In the genomic region with DNA sequence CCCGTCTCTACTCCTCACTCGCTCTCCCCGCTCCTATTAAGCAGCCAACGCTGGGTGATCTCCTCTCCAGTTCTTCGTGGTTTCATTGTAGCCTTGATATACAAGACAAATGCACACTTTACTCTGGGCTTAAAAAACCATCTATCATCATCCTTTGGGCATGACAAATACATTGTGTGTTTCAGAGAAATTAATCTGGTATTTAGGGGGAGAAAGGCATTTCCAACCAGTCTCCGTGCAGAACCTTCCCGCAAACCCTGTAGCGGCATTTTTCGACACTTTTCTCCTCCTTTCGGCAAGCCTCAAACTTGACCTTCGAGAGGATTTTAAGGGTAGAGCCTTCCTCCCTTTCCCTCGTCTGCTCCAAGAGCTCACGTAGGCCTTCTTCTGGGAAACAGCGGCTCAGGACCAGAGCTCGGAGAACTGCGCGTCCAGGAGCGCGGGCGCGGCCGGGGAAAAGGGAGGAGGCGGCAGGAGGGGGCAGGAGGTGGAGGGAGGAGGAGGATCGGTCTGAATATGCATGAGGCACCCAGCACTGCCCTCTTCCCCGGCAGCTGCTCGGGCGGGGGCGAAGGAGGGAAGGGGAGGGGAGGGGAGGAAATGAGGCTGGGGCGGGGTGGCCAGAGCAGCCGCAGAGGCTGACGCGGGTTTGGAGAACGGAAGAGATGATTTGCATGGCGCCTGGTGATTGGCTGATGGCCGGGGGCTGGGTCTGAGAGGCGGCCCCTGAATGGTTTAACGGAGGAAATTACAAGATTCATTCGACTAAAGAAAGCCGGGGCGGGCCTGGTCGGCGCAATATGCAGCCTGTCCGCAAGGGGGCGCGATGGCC, we compare ENCODE assay signal across 8 cellular contexts.
DNase-seq lines count a peak whose midpoint lies in the region; TF ChIP-seq lines count a peak whose summit lies in the region.

No MANE protein-coding gene starts in this region.

- no peak overlapping the region for H3K14ac ChIP-seq in H9 (ENCODE audit: insufficient read depth, low read length)

- no peak overlapping the region for H3K4me3 Mint-ChIP-seq in H9
- no peak overlapping the region for H3K4me3 Mint-ChIP-seq in nephron progenitor cell

- peak overlapping the region; percentile 98 for H3K4me2 ChIP-seq in H9 (ENCODE audit: insufficient read depth, insufficient read length, low read length)

- H3K27ac Mint-ChIP-seq in H9 (no peak overlapping the region), nephron progenitor cell (no peak overlapping the region)

- peaks cover 4% of the 10 kb centered on the region; the same call in 1 of the 2 replicates for H3K4me1 ChIP-seq in H9 (ENCODE audit: insufficient read depth, low read length)

- H4K5ac ChIP-seq in H9 (ENCODE audit: insufficient read length, low read depth, low read length): no peak overlapping the region

- H4K8ac ChIP-seq in H9 (replicated peaks; ENCODE audit: insufficient read length, low read depth, low read length): no peak overlapping the region

- peak overlapping the region; percentile 42 for H3K9ac ChIP-seq in H9 (ENCODE audit: extremely low read depth, insufficient read length, low read length)

- H3K18ac ChIP-seq in H9 (ENCODE audit: insufficient read length, low read depth, low read length): peak overlapping the region; percentile 22

- no peak overlapping the region for H3K4ac ChIP-seq in H9 (ENCODE audit: low read depth, low read length)

- no peaks in the 10 kb centered on the region for H3K36me3 Mint-ChIP-seq in H9 (ENCODE audit: insufficient read depth in 1 of 3, low read depth in 3 of 3)
- no peaks in the 10 kb centered on the region for H3K36me3 Mint-ChIP-seq in nephron progenitor cell (ENCODE audit: low read depth)

- peaks cover 21% of the 10 kb centered on the region for H3K23me2 ChIP-seq in H9 (ENCODE audit: insufficient read length, low read depth, low read length, poor library complexity, severe bottlenecking)

- no peak overlapping the region for H3T11ph ChIP-seq in H9 (ENCODE audit: low read length)

- H3K27me3 Mint-ChIP-seq in H9 (ENCODE audit: low read depth): peaks cover 5% of the 10 kb centered on the region; the same call in 1 of the 2 replicates
- H3K27me3 Mint-ChIP-seq in nephron progenitor cell (ENCODE audit: low read depth, poor library complexity): peaks cover under 1% of the 10 kb centered on the region

- peak overlapping the region; percentile 64 for H3K4me3 ChIP-seq in fibroblast of villous mesenchyme (ENCODE audit: low read depth, low read length)

- H3K4me1 Mint-ChIP-seq in H9 (peaks cover 0 to 21% of the 10 kb centered on the region in 2 experiments; a peak in 3 of 4 replicates), nephron progenitor cell (peaks cover 16% of the 10 kb centered on the region)

- peak; percentile 96 for DNase-seq in ELR (ENCODE audit: low read depth)
- peak; percentile 99 for DNase-seq in H9
- DNase-seq in LoVo (ENCODE audit: low spot score): peak; percentile 98
- DNase-seq in RPMI7951 (ENCODE audit: low read depth): peak; percentile 97
- peak; percentile 66 for DNase-seq in activated T-helper 9 cell treated with anti-CD3 and anti-CD28 coated beads, Interleukin-2, amount 50 U/mL, for 16 hours (ENCODE audit: low read depth)
- DNase-seq in fibroblast of villous mesenchyme (ENCODE audit: low read depth): peak; percentile 97
- peak; percentile 98 for DNase-seq in nephron progenitor cell
- peak; percentile 77 for DNase-seq in stimulated activated naive CD4-positive, alpha-beta T cell treated with Interleukin-2 at 50 U/mL for 16 hours (lab: John Stamatoyannopoulos, UW)

- H2AFZ ChIP-seq in H9 (ENCODE audit: low read length): peak overlapping the region; percentile 91

- no peak overlapping the region for H2AK5ac ChIP-seq in H9 (ENCODE audit: insufficient read length, low read length)

- H3K79me1 ChIP-seq in H9 (ENCODE audit: insufficient read depth, low read depth, low read length, poor library complexity, severe bottlenecking): no peaks in the 10 kb centered on the region

- no peak overlapping the region for H3K56ac ChIP-seq in H9 (ENCODE audit: insufficient read length, low read depth, low read length)

- no peaks in the 10 kb centered on the region for H4K20me1 ChIP-seq in H9 (ENCODE audit: control insufficient read depth, insufficient read depth, insufficient read length)

- H2BK120ac ChIP-seq in H9 (ENCODE audit: low read depth, low read length, poor library complexity, severe bottlenecking): no peak overlapping the region

- no peaks in the 10 kb centered on the region for H3K9me3 ChIP-seq in H9 (ENCODE audit: control insufficient read depth, low read depth, low read length)

- no CpG with 5 or more reads among the region's 45 CpGs for WGBS in H9 (ENCODE audit: extremely low coverage, insufficient read length, low lambda C conversion rate)

- H3K79me2 ChIP-seq in H9 (ENCODE audit: insufficient read depth, low read length): no peaks in the 10 kb centered on the region

- TF ChIP-seq CTCF in H9 (conservative IDR thresholded peaks at IDR 0.05) (peak; percentile 77), fibroblast of villous mesenchyme (IDR thresholded peaks at IDR 0.05; ENCODE audit: insufficient read depth, low read depth, low read length) (peak; percentile 56), nephron progenitor cell (IDR thresholded peaks at IDR 0.05) (peak; percentile 58)

- peaks cover 47% of the 10 kb centered on the region for H3K27me3 ChIP-seq in H9 (ENCODE audit: insufficient read depth, low read length)

- no peak overlapping the region for H3K27ac ChIP-seq in H9 (ENCODE audit: insufficient read length, low read depth, low read length)

- H2BK20ac ChIP-seq in H9 (ENCODE audit: low read depth, low read length, poor library complexity, severe bottlenecking): no peak overlapping the region

- no peak overlapping the region for H2BK12ac ChIP-seq in H9 (ENCODE audit: insufficient read length, low read depth, low read length)

- H3K9me3 Mint-ChIP-seq in H9 (no peaks in the 10 kb centered on the region; a peak in 2 of 5 replicates), nephron progenitor cell (no peaks in the 10 kb centered on the region)

- no peak overlapping the region for H2BK15ac ChIP-seq in H9 (ENCODE audit: low read depth, low read length)

- no peak overlapping the region for H3K23ac ChIP-seq in H9 (ENCODE audit: insufficient read length, low read depth, low read length)

- no peak overlapping the region for H4K91ac ChIP-seq in H9 (ENCODE audit: insufficient read length, low read depth, low read length)

- H2BK5ac ChIP-seq in H9 (ENCODE audit: insufficient read length, low read length): no peak overlapping the region
